Comparison of ENCODE assay signal across 8 cellular contexts in genomic region chr20:29445050-29445907, GRCh38.
DNase-seq lines count a peak whose midpoint lies in the region; ATAC-seq and TF ChIP-seq lines count a peak whose summit lies in the region.
"Not testable (repeated sequence)": the region's sequence is repeated elsewhere in the genome, so short reads cannot be mapped to it uniquely, and the experiment has no call there.

No MANE protein-coding gene starts in this region.

- not testable (repeated sequence) for H3K27ac ChIP-seq in fibroblast of lung (ENCODE audit: insufficient read depth, low read length)

- not testable (repeated sequence) for H3K36me3 ChIP-seq in fibroblast of lung (ENCODE audit: control insufficient read depth, insufficient read depth, low read length); mucosa of descending colon (ENCODE audit: low read depth)

- not testable (repeated sequence) for H3K4me1 Mint-ChIP-seq in activated T-helper 1 cell treated with anti-CD3 and anti-CD28 coated beads, Interleukin-12 subunit alpha, Interleukin-12 subunit beta, Interleukin-2, Interleukin-4 antibody, amounts not matched to agents 30 ng/mL and 10 ng/mL and 1 ng/mL, durations not matched to agents 14 hours and 24 hours and 36 hours (ENCODE audit: low read depth)

- H3K9me3 Mint-ChIP-seq in activated T-helper 1 cell treated with anti-CD3 and anti-CD28 coated beads, Interleukin-12 subunit alpha, Interleukin-12 subunit beta, Interleukin-2, Interleukin-4 antibody, amounts not matched to agents 30 ng/mL and 10 ng/mL and 1 ng/mL, durations not matched to agents 14 hours and 24 hours and 36 hours, result not testable (repeated sequence)

- not testable (repeated sequence) for H3K9ac ChIP-seq in fibroblast of lung (ENCODE audit: insufficient read depth, low read length)

- peak overlapping the region in 1 of 4 experiments; percentile 53 for H3K4me3 ChIP-seq in fibroblast of lung (replicated peaks in 1 of 4; ENCODE audit: control extremely low read depth in 1 of 4, insufficient read depth in 1 of 4, low read depth in 3 of 4, low read length in 4 of 4)
- not testable (repeated sequence) for H3K4me3 ChIP-seq in mucosa of descending colon

- not testable (repeated sequence) for H3K9me3 ChIP-seq in fibroblast of lung (ENCODE audit: control insufficient read depth, insufficient read depth, low read depth, low read length)
- H3K9me3 ChIP-seq in mucosa of descending colon, result peaks cover 12% of the 10 kb centered on the region

- not testable (repeated sequence) for H3K27ac Mint-ChIP-seq in activated T-helper 1 cell treated with anti-CD3 and anti-CD28 coated beads, Interleukin-12 subunit alpha, Interleukin-12 subunit beta, Interleukin-2, Interleukin-4 antibody, amounts not matched to agents 30 ng/mL and 10 ng/mL and 1 ng/mL, durations not matched to agents 14 hours and 24 hours and 36 hours

- not testable (repeated sequence) for H4K20me1 ChIP-seq in fibroblast of lung (ENCODE audit: control insufficient read depth, extremely low read depth, insufficient read depth, low read length)

- H3K27me3 Mint-ChIP-seq in activated T-helper 1 cell treated with anti-CD3 and anti-CD28 coated beads, Interleukin-12 subunit alpha, Interleukin-12 subunit beta, Interleukin-2, Interleukin-4 antibody, amounts not matched to agents 30 ng/mL and 10 ng/mL and 1 ng/mL, durations not matched to agents 14 hours and 24 hours and 36 hours (ENCODE audit: insufficient read depth), result not testable (repeated sequence)

- H3K4me3 Mint-ChIP-seq in activated T-helper 1 cell treated with anti-CD3 and anti-CD28 coated beads, Interleukin-12 subunit alpha, Interleukin-12 subunit beta, Interleukin-2, Interleukin-4 antibody, amounts not matched to agents 30 ng/mL and 10 ng/mL and 1 ng/mL, durations not matched to agents 14 hours and 24 hours and 36 hours, result peak overlapping the region; percentile 58

- not testable (repeated sequence) for H3K79me2 ChIP-seq in fibroblast of lung (ENCODE audit: control insufficient read depth, insufficient read depth, low read length)

- not testable (repeated sequence) for H2AFZ ChIP-seq in fibroblast of lung (ENCODE audit: low read length)

- H3K36me3 Mint-ChIP-seq in activated T-helper 1 cell treated with anti-CD3 and anti-CD28 coated beads, Interleukin-12 subunit alpha, Interleukin-12 subunit beta, Interleukin-2, Interleukin-4 antibody, amounts not matched to agents 30 ng/mL and 10 ng/mL and 1 ng/mL, durations not matched to agents 14 hours and 24 hours and 36 hours (ENCODE audit: low read depth), result not testable (repeated sequence)

- DNase-seq in COLO829 (ENCODE audit: low spot score) (peak; percentile 47), NCI-H1417 treated with DMSO at 0.1 percent for 48 hours (lab: John Stamatoyannopoulos, UW) (peak; percentile 31), SHP77 (lab: John Stamatoyannopoulos, UW) (peak; percentile 100), fibroblast of lung (ENCODE audit: low read depth in 2 of 2) (peak; percentile 58 to 89), mucosa of descending colon (peak; percentile 33 to 69 (median 57))
- peak; percentile 68 for DNase-seq in activated T-helper 1 cell treated with anti-CD3 and anti-CD28 coated beads, Interleukin-12 subunit alpha, Interleukin-12 subunit beta, Interleukin-2, Interleukin-4 antibody, amounts not matched to agents 30 ng/mL and 10 ng/mL and 1 ng/mL, durations not matched to agents 14 hours and 24 hours and 36 hours (ENCODE audit: low spot score)
- DNase-seq in stimulated activated CD8-positive, alpha-beta memory T cell treated with anti-CD3 and anti-CD28 coated beads, Interleukin-4, amount 100 ng/mL, for 48 hours, result peak; percentile 63

- TF ChIP-seq CTCF in fibroblast of lung (conservative IDR thresholded peaks at IDR 0.05 in 1 of 2, IDR thresholded peaks at IDR 0.05 in 1 of 2; ENCODE audit: low read depth in 1 of 2, low read length in 2 of 2); mucosa of descending colon (IDR thresholded peaks at IDR 0.05): not testable (repeated sequence)

- H3K4me1 ChIP-seq in fibroblast of lung (ENCODE audit: control insufficient read depth, extremely low read depth, insufficient read depth, low read length); mucosa of descending colon (ENCODE audit: low read depth): not testable (repeated sequence)

- H3K4me2 ChIP-seq in fibroblast of lung (ENCODE audit: extremely low read depth, insufficient read depth, low read length), result peak overlapping the region; percentile 25

- intact Hi-C loops in activated T-helper 1 cell treated with anti-CD3 and anti-CD28 coated beads, Interleukin-12 subunit alpha, Interleukin-12 subunit beta, Interleukin-2, Interleukin-4 antibody, amounts not matched to agents 30 ng/mL and 10 ng/mL and 1 ng/mL, durations not matched to agents 14 hours and 24 hours and 36 hours (cut with micrococcal nuclease); mucosa of descending colon (cut with DNase I, micrococcal nuclease): not testable (repeated sequence)

- peak; percentile 76 for ATAC-seq in GM21529 (IDR thresholded peaks at IDR 0.05; ENCODE audit: unreplicated experiment)
- peak; percentile 98 for ATAC-seq in mucosa of descending colon

- not testable (repeated sequence) for H3K27me3 ChIP-seq in fibroblast of lung (ENCODE audit: control insufficient read depth, insufficient read depth, low read length)

Comparison
In these comparisons a context has a peak if more than half of its experiments do, and no peak if none do; other contexts are left out.
1. DNase-seq: peak in every context shown above with its lines; median percentile 100 in SHP77; 74 in fibroblast of lung; 68 in activated T-helper 1 cell treated with anti-CD3 and anti-CD28 coated beads, Interleukin-12 subunit alpha, Interleukin-12 subunit beta, Interleukin-2, Interleukin-4 antibody, amounts not matched to agents 30 ng/mL and 10 ng/mL and 1 ng/mL, durations not matched to agents 14 hours and 24 hours and 36 hours; 63 in stimulated activated CD8-positive, alpha-beta memory T cell treated with anti-CD3 and anti-CD28 coated beads, Interleukin-4, amount 100 ng/mL, for 48 hours; 57 in mucosa of descending colon; 47 in COLO829; 31 in NCI-H1417 treated with DMSO at 0.1 percent for 48 hours.